In the genomic region with DNA sequence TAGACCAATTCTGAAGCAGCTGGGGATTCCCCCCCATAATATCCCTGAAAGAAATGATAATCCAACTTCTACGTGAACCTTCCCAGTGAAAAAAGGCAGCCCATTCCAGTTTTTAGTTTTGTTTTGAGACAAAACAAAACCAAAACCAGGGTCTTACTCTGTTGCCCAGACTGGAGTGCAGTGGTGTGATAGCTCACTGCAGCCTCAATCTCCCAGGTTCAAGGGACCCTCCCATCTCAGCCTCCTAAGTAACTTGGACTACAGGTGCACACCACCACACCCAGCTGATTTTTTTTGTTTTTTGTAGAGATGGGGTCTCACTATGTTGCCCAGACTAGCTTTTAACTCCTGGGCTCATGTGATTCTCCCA, we compare ENCODE assay signal across 9 cellular contexts. TPM values are rescaled to one million over a fixed set of nuclear protein-coding genes. Genes with fewer than 3 reads are reported as not detected.
DNase-seq lines count a peak whose midpoint lies in the region; ATAC-seq and TF ChIP-seq lines count a peak whose summit lies in the region.
"Had no signal": no experiment of that assay in that cellular context is flagged by ENCODE, and none has a peak within 500 bp of the region (broad histone marks: within the 10 kb centered on the region; RNA-seq: fewer than 3 reads in every experiment).

No MANE protein-coding gene starts in this region.

- H3K27me3 Mint-ChIP-seq in effector memory CD8-positive, alpha-beta T cell = peaks cover 18 to 55% of the 10 kb centered on the region in 2 donors
- H3K27me3 Mint-ChIP-seq in GM23338 (ENCODE audit: insufficient read depth, low read depth, poor library complexity) = peaks cover 6% of the 10 kb centered on the region

- H3K4me1 Mint-ChIP-seq in effector memory CD8-positive, alpha-beta T cell (ENCODE audit: low read depth in 2 of 2) = peaks cover 3 to 7% of the 10 kb centered on the region in 2 donors
- no peaks in the 10 kb centered on the region for H3K4me1 Mint-ChIP-seq in GM23338

- H3K4me3 ChIP-seq in MM.1S (ENCODE audit: low read length) (peak overlapping the region; percentile 59), GM23338 (no peak overlapping the region)

- H2AFZ ChIP-seq in MM.1S (ENCODE audit: low read length) (peak overlapping the region; percentile 81), GM23338 (no peak overlapping the region)

- TF ChIP-seq CTCF in MM.1S (IDR thresholded peaks at IDR 0.05; ENCODE audit: low read length) (no peak), GM23338 (conservative IDR thresholded peaks at IDR 0.05; ENCODE audit: low read depth in 2 of 2) (no peak)

- H3K36me3 Mint-ChIP-seq in activated naive CD4-positive, alpha-beta T cell treated with anti-CD3 and anti-CD28 coated beads, Interleukin-2, amount 50 U/mL, for 72 hours = no peaks in the 10 kb centered on the region
- H3K36me3 Mint-ChIP-seq in effector memory CD8-positive, alpha-beta T cell (ENCODE audit: insufficient read depth) = no peaks in the 10 kb centered on the region
- H3K36me3 Mint-ChIP-seq in GM23338 (ENCODE audit: low read depth) = peaks cover 4% of the 10 kb centered on the region; the same call in 2 of the 3 replicates

- peak; percentile 38 to 39 for ATAC-seq in activated naive CD4-positive, alpha-beta T cell treated with anti-CD3 and anti-CD28 coated beads, Interleukin-2, amount 50 U/mL, for 72 hours
- peak; percentile 48 for ATAC-seq in effector memory CD8-positive, alpha-beta T cell (replicated peaks)
- peak; percentile 30 for ATAC-seq in sciatic nerve
- ATAC-seq in HG03457 (IDR thresholded peaks at IDR 0.05; ENCODE audit: unreplicated experiment) = no peak
- no peak for ATAC-seq in GM23338

- H3K9me3 ChIP-seq in MM.1S (replicated peaks; ENCODE audit: insufficient read depth, low read length) = no peaks in the 10 kb centered on the region

- H3K9me3 Mint-ChIP-seq in activated naive CD4-positive, alpha-beta T cell treated with anti-CD3 and anti-CD28 coated beads, Interleukin-2, amount 50 U/mL, for 72 hours = no peaks in the 10 kb centered on the region
- H3K9me3 Mint-ChIP-seq in effector memory CD8-positive, alpha-beta T cell = no peaks in the 10 kb centered on the region
- peaks cover 4% of the 10 kb centered on the region; the same call in 2 of the 3 replicates for H3K9me3 Mint-ChIP-seq in GM23338

- H4K20me1 ChIP-seq in MM.1S (ENCODE audit: insufficient read depth, low read length) (no peaks in the 10 kb centered on the region), GM23338 (replicated peaks; ENCODE audit: insufficient read depth) (no peaks in the 10 kb centered on the region)

- H3K4me2 ChIP-seq in MM.1S (ENCODE audit: low read depth, low read length) (peak overlapping the region; percentile 64), GM23338 (no peak overlapping the region)

- DNase-seq in activated naive CD4-positive, alpha-beta T cell treated with anti-CD3 and anti-CD28 coated beads, Interleukin-2, amount 50 U/mL, for 72 hours (ENCODE audit: low spot score in 2 of 2) = no peak
- DNase-seq in activated naive CD4-positive, alpha-beta T cell treated with Interleukin-2 at 50 U/mL for 16 hours = no peak
- peak; percentile 42 for DNase-seq in MM.1S
- no peak for DNase-seq in effector memory CD8-positive, alpha-beta T cell
- no peak for DNase-seq in sciatic nerve (ENCODE audit: low spot score)
- no peak for DNase-seq in NCI-H1417 treated with DMSO at 0.1 percent for 48 hours (lab: John Stamatoyannopoulos, UW)
- no peak for DNase-seq in GM23338 (ENCODE audit: low spot score)
- DNase-seq: SIG-M5 had no signal

- H3K36me3 ChIP-seq in MM.1S (replicated peaks; ENCODE audit: insufficient read depth, low read length) = no peaks in the 10 kb centered on the region
- H3K36me3 ChIP-seq in GM23338 (ENCODE audit: insufficient read depth) = no peaks in the 10 kb centered on the region

- H3F3A ChIP-seq in MM.1S (ENCODE audit: insufficient read depth, low read length) (no peaks in the 10 kb centered on the region), GM23338 (replicated peaks; ENCODE audit: low read depth) (no peaks in the 10 kb centered on the region)

- peak overlapping the region; percentile 52 to 64 for H3K4me3 Mint-ChIP-seq in effector memory CD8-positive, alpha-beta T cell
- H3K4me3 Mint-ChIP-seq in GM23338 = no peak overlapping the region

- intact Hi-C loops in sciatic nerve (cut with DNase I) = loop anchor here (5.0 kb wide), 1 partner anchor 271 kb away; no protein-coding TSS in a partner anchor

- H3K9me2 ChIP-seq in MM.1S (replicated peaks; ENCODE audit: insufficient read depth, low read length) = no peaks in the 10 kb centered on the region
- H3K9me2 ChIP-seq in GM23338 (ENCODE audit: insufficient read depth) = no peaks in the 10 kb centered on the region

- H3K9ac ChIP-seq in MM.1S (ENCODE audit: low read length) = peak overlapping the region; percentile 55; the same call in 1 of the 2 replicates

- no peaks in the 10 kb centered on the region for H3K79me2 ChIP-seq in MM.1S (ENCODE audit: low read length)
- no peaks in the 10 kb centered on the region for H3K79me2 ChIP-seq in GM23338 (replicated peaks; ENCODE audit: insufficient read depth)

- H3K27me3 ChIP-seq in MM.1S (replicated peaks; ENCODE audit: insufficient read depth, low read length) (no peaks in the 10 kb centered on the region), GM23338 (ENCODE audit: insufficient read depth) (no peaks in the 10 kb centered on the region)

- no peak overlapping the region for H3K27ac ChIP-seq in MM.1S (ENCODE audit: low read length)
- no peak overlapping the region for H3K27ac ChIP-seq in GM23338 (ENCODE audit: low read depth)

- H3K4me1 ChIP-seq in MM.1S (ENCODE audit: low read length) (peaks cover 4% of the 10 kb centered on the region; the same call in 1 of the 2 replicates), GM23338 (ENCODE audit: insufficient read depth) (no peaks in the 10 kb centered on the region)

- no peak overlapping the region for H3K27ac Mint-ChIP-seq in activated naive CD4-positive, alpha-beta T cell treated with anti-CD3 and anti-CD28 coated beads, Interleukin-2, amount 50 U/mL, for 72 hours
- H3K27ac Mint-ChIP-seq in effector memory CD8-positive, alpha-beta T cell = no peak overlapping the region
- H3K27ac Mint-ChIP-seq in GM23338 = no peak overlapping the region

TF ChIP-seq in GM23338, 12 proteins besides CTCF, POLR2A, EP300 and RAD21:
- TF ChIP-seq POLR2AphosphoS5 (IDR thresholded peaks at IDR 0.05; ENCODE audit: low read depth) = no peak
- TF ChIP-seq EZH2phosphoT487 (IDR thresholded peaks at IDR 0.05; ENCODE audit: unreplicated experiment) = no peak
- TF ChIP-seq, protein P1, sequence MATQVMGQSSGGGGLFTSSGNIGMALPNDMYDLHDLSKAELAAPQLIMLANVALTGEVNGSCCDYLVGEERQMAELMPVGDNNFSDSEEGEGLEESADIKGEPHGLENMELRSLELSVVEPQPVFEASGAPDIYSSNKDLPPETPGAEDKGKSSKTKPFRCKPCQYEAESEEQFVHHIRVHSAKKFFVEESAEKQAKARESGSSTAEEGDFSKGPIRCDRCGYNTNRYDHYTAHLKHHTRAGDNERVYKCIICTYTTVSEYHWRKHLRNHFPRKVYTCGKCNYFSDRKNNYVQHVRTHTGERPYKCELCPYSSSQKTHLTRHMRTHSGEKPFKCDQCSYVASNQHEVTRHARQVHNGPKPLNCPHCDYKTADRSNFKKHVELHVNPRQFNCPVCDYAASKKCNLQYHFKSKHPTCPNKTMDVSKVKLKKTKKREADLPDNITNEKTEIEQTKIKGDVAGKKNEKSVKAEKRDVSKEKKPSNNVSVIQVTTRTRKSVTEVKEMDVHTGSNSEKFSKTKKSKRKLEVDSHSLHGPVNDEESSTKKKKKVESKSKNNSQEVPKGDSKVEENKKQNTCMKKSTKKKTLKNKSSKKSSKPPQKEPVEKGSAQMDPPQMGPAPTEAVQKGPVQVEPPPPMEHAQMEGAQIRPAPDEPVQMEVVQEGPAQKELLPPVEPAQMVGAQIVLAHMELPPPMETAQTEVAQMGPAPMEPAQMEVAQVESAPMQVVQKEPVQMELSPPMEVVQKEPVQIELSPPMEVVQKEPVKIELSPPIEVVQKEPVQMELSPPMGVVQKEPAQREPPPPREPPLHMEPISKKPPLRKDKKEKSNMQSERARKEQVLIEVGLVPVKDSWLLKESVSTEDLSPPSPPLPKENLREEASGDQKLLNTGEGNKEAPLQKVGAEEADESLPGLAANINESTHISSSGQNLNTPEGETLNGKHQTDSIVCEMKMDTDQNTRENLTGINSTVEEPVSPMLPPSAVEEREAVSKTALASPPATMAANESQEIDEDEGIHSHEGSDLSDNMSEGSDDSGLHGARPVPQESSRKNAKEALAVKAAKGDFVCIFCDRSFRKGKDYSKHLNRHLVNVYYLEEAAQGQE (IDR thresholded peaks at IDR 0.05; ENCODE audit: unreplicated experiment) = no peak
- TF ChIP-seq CREB1 (CRISPR knock-in tag; IDR thresholded peaks at IDR 0.05; ENCODE audit: low read depth) = no peak

RNA-seq across cellular contexts. Expression of a gene that starts 12.5 kb away (rescaled TPM):
- 10 to 100 TPM; 43.5 to 57.2 TPM for total RNA-seq in activated naive CD4-positive, alpha-beta T cell treated with anti-CD3 and anti-CD28 coated beads, Interleukin-2, amount 50 U/mL, for 72 hours
- 110 TPM for total RNA-seq in sciatic nerve
- total RNA-seq in GM23338 (2014; rRNA removed; shearing (Covaris generic)) = 108 and 168 TPM in 2 replicates
- 210 and 246 TPM in 2 replicates for polyA plus RNA-seq in GM23338 (2016; fragmentation: Nextera tagmentation; extraction: Ambion mirVana)

RNA-seq across cellular contexts. Expression of a gene that starts 40.5 kb away (rescaled TPM):
- total RNA-seq in activated naive CD4-positive, alpha-beta T cell treated with anti-CD3 and anti-CD28 coated beads, Interleukin-2, amount 50 U/mL, for 72 hours = under 1 TPM in 1 of 2 donors, not detected in 1; 0.11 TPM
- not detected for total RNA-seq in sciatic nerve
- total RNA-seq in GM23338 (2014; rRNA removed; shearing (Covaris generic)) = not detected in 2 replicates
- polyA plus RNA-seq in GM23338 (2016; fragmentation: Nextera tagmentation; extraction: Ambion mirVana) = not detected in 2 replicates

Comparison
In these comparisons a context has a peak if more than half of its experiments do, and no peak if none do; other contexts are left out.
1. ATAC-seq: peak in activated naive CD4-positive, alpha-beta T cell treated with anti-CD3 and anti-CD28 coated beads, Interleukin-2, amount 50 U/mL, for 72 hours (2 of 2), effector memory CD8-positive, alpha-beta T cell (single experiment) and sciatic nerve (single experiment); none in HG03457 (single experiment) and GM23338 (single experiment).